2 cellular contexts compared by ENCODE assay signal in the genomic region with DNA sequence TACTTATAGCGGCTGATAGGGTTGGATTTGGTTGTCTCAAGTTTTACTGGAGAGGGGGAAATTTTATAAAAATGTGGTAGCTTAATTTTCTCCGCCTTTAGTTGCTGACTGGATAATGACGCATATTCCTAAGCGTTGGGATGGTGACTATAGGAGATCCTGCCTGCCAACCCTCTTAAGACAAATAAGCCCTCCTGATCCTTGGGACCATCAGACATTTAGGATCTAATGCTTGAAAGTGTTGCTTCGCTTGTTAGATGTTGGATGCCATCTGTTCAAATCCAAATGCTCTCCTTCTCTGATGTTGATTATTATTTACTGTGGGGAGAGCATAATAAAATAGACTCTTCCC.
TF ChIP-seq lines count a peak whose summit lies in the region.

No MANE protein-coding gene starts in this region.

TF ChIP-seq in A549, 52 proteins besides CTCF, POLR2A, EP300 and RAD21:
- TF ChIP-seq FOSL2 (IDR thresholded peaks at IDR 0.05) (no peak), FOSL2 (CRISPR knock-in tag; IDR thresholded peaks at IDR 0.05) (no peak), ZSCAN20 (CRISPR knock-in tag; IDR thresholded peaks at IDR 0.05) (no peak), MAFK (IDR thresholded peaks at IDR 0.05; ENCODE audit: partially characterized antibody) (no peak), NR3C1 (IDR thresholded peaks at IDR 0.05) (no peak), KDM5A (IDR thresholded peaks at IDR 0.05) (no peak), REST (IDR thresholded peaks at IDR 0.05) (no peak), PHF8 (IDR thresholded peaks at IDR 0.05; ENCODE audit: borderline replicate concordance, low read depth) (no peak), HEYL (CRISPR knock-in tag; IDR thresholded peaks at IDR 0.05) (no peak), JUNB (IDR thresholded peaks at IDR 0.05) (no peak), RCOR1 (IDR thresholded peaks at IDR 0.05; ENCODE audit: low read depth, low read length) (no peak), TP53 (CRISPR knock-in tag; IDR thresholded peaks at IDR 0.05) (no peak)

TF ChIP-seq in GM12878, 131 proteins besides CTCF, POLR2A, EP300 and RAD21:
- TF ChIP-seq SMAD5 (IDR thresholded peaks at IDR 0.05; ENCODE audit: low read depth): no peak
- no peak for TF ChIP-seq YY1 (IDR thresholded peaks at IDR 0.05; ENCODE audit: low read depth, low read length)
- no peak for TF ChIP-seq IRF4 (IDR thresholded peaks at IDR 0.05; ENCODE audit: low read depth, low read length)
- no peak for TF ChIP-seq SMC3 (IDR thresholded peaks at IDR 0.05; ENCODE audit: borderline replicate concordance, low read length)
- TF ChIP-seq USF2 (IDR thresholded peaks at IDR 0.05; ENCODE audit: borderline replicate concordance, low read depth, low read length): no peak
- no peak for TF ChIP-seq CBX5 (IDR thresholded peaks at IDR 0.05; ENCODE audit: low read depth)
- TF ChIP-seq CREM (IDR thresholded peaks at IDR 0.05; ENCODE audit: low read depth): no peak
